8 cellular contexts compared by ENCODE assay signal in genomic region chr4:139665079-139665689, GRCh38. TPM values are rescaled to one million over a fixed set of nuclear protein-coding genes. Genes with fewer than 3 reads are reported as not detected.
A peak's percentile ranks its signal among the peaks of the same experiment; 100 is the strongest.
DNase-seq lines count a peak whose midpoint lies in the region; ATAC-seq and TF ChIP-seq lines count a peak whose summit lies in the region.

No MANE protein-coding gene starts in this region.

- peak overlapping the region; percentile 44; the same call in 1 of the 2 replicates for H3K4me2 ChIP-seq in KMS-11
- peak overlapping the region; percentile 77 for H3K4me2 ChIP-seq in neural progenitor cell

- H2AFZ ChIP-seq in KMS-11 (ENCODE audit: low read depth) (peak overlapping the region; percentile 80), neural progenitor cell (replicated peaks) (peak overlapping the region; percentile 94)

- H3K27ac Mint-ChIP-seq in CD8-positive, alpha-beta memory T cell: peak overlapping the region in 7 of 8 donors; percentile 53 to 96 (median 90)
- H3K27ac Mint-ChIP-seq in dendritic cell treated with granulocyte-macrophage colony-stimulating factor and Interleukin-4, amounts not matched to agents 40 ng/mL and 50 ng/mL, for 4 days: peak overlapping the region; percentile 97
- peak overlapping the region; percentile 96 for H3K27ac Mint-ChIP-seq in neural progenitor cell

- POLR2A ChIA-PET in CD8-positive, alpha-beta memory T cell (lab: Charles Lee): no interaction called here

- H3K4me3 ChIP-seq in CD8-positive, alpha-beta memory T cell (ENCODE audit: low read length): peak overlapping the region; percentile 67
- H3K4me3 ChIP-seq in KMS-11 (IDR thresholded peaks at IDR 0.05; ENCODE audit: insufficient read depth, low read depth, low read length): no peak overlapping the region
- peak overlapping the region; percentile 41 for H3K4me3 ChIP-seq in neural progenitor cell

- no peaks in the 10 kb centered on the region for H3K9me3 Mint-ChIP-seq in CD8-positive, alpha-beta memory T cell
- no peaks in the 10 kb centered on the region for H3K9me3 Mint-ChIP-seq in dendritic cell treated with granulocyte-macrophage colony-stimulating factor and Interleukin-4, amounts not matched to agents 40 ng/mL and 50 ng/mL, for 4 days
- no peaks in the 10 kb centered on the region for H3K9me3 Mint-ChIP-seq in neural progenitor cell

- H3K9ac ChIP-seq in KMS-11: peak overlapping the region; percentile 63; the same call in 1 of the 2 replicates
- no peak overlapping the region for H3K9ac ChIP-seq in neural progenitor cell

- TF ChIP-seq CTCF in KMS-11 (conservative IDR thresholded peaks at IDR 0.05; ENCODE audit: low read depth, low read length) (no peak), neural progenitor cell (IDR thresholded peaks at IDR 0.05) (no peak)

- H3K4me3 Mint-ChIP-seq in CD8-positive, alpha-beta memory T cell: peak overlapping the region; percentile 87 to 99 (median 93)
- H3K4me3 Mint-ChIP-seq in dendritic cell treated with granulocyte-macrophage colony-stimulating factor and Interleukin-4, amounts not matched to agents 40 ng/mL and 50 ng/mL, for 4 days: peak overlapping the region; percentile 82
- peak overlapping the region; percentile 87 for H3K4me3 Mint-ChIP-seq in neural progenitor cell

- ATAC-seq in GM18520 (IDR thresholded peaks at IDR 0.05; ENCODE audit: unreplicated experiment): no peak
- no peak for ATAC-seq in HG03280 (IDR thresholded peaks at IDR 0.05; ENCODE audit: unreplicated experiment)

- H3K4me1 ChIP-seq in CD8-positive, alpha-beta memory T cell (ENCODE audit: insufficient read depth, low read length): peaks cover 9% of the 10 kb centered on the region
- peaks cover 14% of the 10 kb centered on the region for H3K4me1 ChIP-seq in KMS-11 (ENCODE audit: low read depth, poor library complexity, severe bottlenecking)
- peaks cover 14% of the 10 kb centered on the region for H3K4me1 ChIP-seq in neural progenitor cell

- no peak for DNase-seq in CD8-positive, alpha-beta memory T cell
- DNase-seq in neural progenitor cell (ENCODE audit: low spot score) (no peak), D341Med (ENCODE audit: low spot score) (no peak), COLO668 (lab: John Stamatoyannopoulos, UW; ENCODE audit: unreplicated experiment) (no peak)

- H3K36me3 Mint-ChIP-seq in CD8-positive, alpha-beta memory T cell: peaks cover 0 to 4% (median 0%) of the 10 kb centered on the region in 3 donors
- peaks cover 23% of the 10 kb centered on the region for H3K36me3 Mint-ChIP-seq in dendritic cell treated with granulocyte-macrophage colony-stimulating factor and Interleukin-4, amounts not matched to agents 40 ng/mL and 50 ng/mL, for 4 days (ENCODE audit: low read depth)
- H3K36me3 Mint-ChIP-seq in neural progenitor cell: no peaks in the 10 kb centered on the region

- no peaks in the 10 kb centered on the region for H3K9me3 ChIP-seq in CD8-positive, alpha-beta memory T cell (ENCODE audit: low read length)
- no peaks in the 10 kb centered on the region for H3K9me3 ChIP-seq in neural progenitor cell (ENCODE audit: low read depth)

- peaks cover 22% of the 10 kb centered on the region for H3F3A ChIP-seq in neural progenitor cell (ENCODE audit: low read depth)

- peaks cover 13 to 19% (median 17%) of the 10 kb centered on the region in 3 donors for H3K4me1 Mint-ChIP-seq in CD8-positive, alpha-beta memory T cell
- peaks cover 51% of the 10 kb centered on the region for H3K4me1 Mint-ChIP-seq in dendritic cell treated with granulocyte-macrophage colony-stimulating factor and Interleukin-4, amounts not matched to agents 40 ng/mL and 50 ng/mL, for 4 days (ENCODE audit: low read depth)
- peaks cover 37% of the 10 kb centered on the region for H3K4me1 Mint-ChIP-seq in neural progenitor cell

- H3K27ac ChIP-seq in CD8-positive, alpha-beta memory T cell (ENCODE audit: low read depth, low read length): peak overlapping the region; percentile 62
- H3K27ac ChIP-seq in KMS-11 (peak overlapping the region; percentile 42; the same call in 1 of the 2 replicates), neural progenitor cell (no peak overlapping the region)

- intact Hi-C loops in dendritic cell treated with granulocyte-macrophage colony-stimulating factor and Interleukin-4, amounts not matched to agents 40 ng/mL and 50 ng/mL, for 4 days (cut with micrococcal nuclease): no loop called here

- H3K27me3 Mint-ChIP-seq in CD8-positive, alpha-beta memory T cell: peaks cover 0 to 1% of the 10 kb centered on the region in 2 donors
- H3K27me3 Mint-ChIP-seq in dendritic cell treated with granulocyte-macrophage colony-stimulating factor and Interleukin-4, amounts not matched to agents 40 ng/mL and 50 ng/mL, for 4 days: no peaks in the 10 kb centered on the region
- peaks cover 4% of the 10 kb centered on the region for H3K27me3 Mint-ChIP-seq in neural progenitor cell (ENCODE audit: insufficient read depth, low read depth)

- CTCF ChIA-PET in CD8-positive, alpha-beta memory T cell (lab: Charles Lee): interaction anchor here (1.1 to 2.0 kb wide), 3 partner anchors 9 to 12 kb away, joined by 4 to 12 read pairs (median 6); no protein-coding TSS in a partner anchor

- H3K27me3 ChIP-seq in CD8-positive, alpha-beta memory T cell (ENCODE audit: insufficient read depth, low read length, poor library complexity, severe bottlenecking): no peaks in the 10 kb centered on the region
- no peaks in the 10 kb centered on the region for H3K27me3 ChIP-seq in KMS-11 (ENCODE audit: insufficient read depth, low read depth)
- H3K27me3 ChIP-seq in neural progenitor cell: no peaks in the 10 kb centered on the region

- H3K79me2 ChIP-seq in KMS-11 (ENCODE audit: insufficient read depth, low read depth): no peaks in the 10 kb centered on the region
- H3K79me2 ChIP-seq in neural progenitor cell (ENCODE audit: low read depth): no peaks in the 10 kb centered on the region

- no peaks in the 10 kb centered on the region for H3K36me3 ChIP-seq in CD8-positive, alpha-beta memory T cell (ENCODE audit: insufficient read depth, low read length)
- H3K36me3 ChIP-seq in KMS-11 (ENCODE audit: insufficient read depth) (no peaks in the 10 kb centered on the region), neural progenitor cell (no peaks in the 10 kb centered on the region)

- H4K20me1 ChIP-seq in KMS-11 (ENCODE audit: insufficient read depth) (no peaks in the 10 kb centered on the region), neural progenitor cell (ENCODE audit: low read depth) (no peaks in the 10 kb centered on the region)

RNA-seq across cellular contexts. Expression of gene MGST2, which starts 0.4 kb away (rescaled TPM):
- 1 to 10 TPM; 2.6 to 4.6 TPM for total RNA-seq in CD8-positive, alpha-beta memory T cell
- polyA plus RNA-seq in CD8-positive, alpha-beta memory T cell: 10.9 TPM
- 4.4 and 7.1 TPM in 2 replicates for total RNA-seq in neural progenitor cell (ENCODE audit: low replicate concordance)
